ENCODE assay signal across 8 cellular contexts in genomic region chr19:52961981-52962380, GRCh38. TPM values are rescaled to one million over a fixed set of nuclear protein-coding genes. Genes with fewer than 3 reads are reported as not detected.
DNase-seq lines count a peak whose midpoint lies in the region; TF ChIP-seq lines count a peak whose summit lies in the region.

No MANE protein-coding gene starts in this region.

- TF ChIP-seq RAD21 in neural cell (conservative IDR thresholded peaks at IDR 0.05), result no peak

- H4K20me1 ChIP-seq in MM.1S (ENCODE audit: insufficient read depth, low read length) (no peaks in the 10 kb centered on the region), neural cell (ENCODE audit: insufficient read depth) (no peaks in the 10 kb centered on the region)

- H3K4me1 ChIP-seq in MM.1S (ENCODE audit: low read length), result no peaks in the 10 kb centered on the region
- peaks cover 17% of the 10 kb centered on the region for H3K4me1 ChIP-seq in effector memory CD4-positive, alpha-beta T cell (ENCODE audit: control insufficient read depth, insufficient read depth, low read length, poor library complexity, severe bottlenecking)

- H3K79me2 ChIP-seq in MM.1S (ENCODE audit: low read length) (no peaks in the 10 kb centered on the region), neural cell (replicated peaks; ENCODE audit: insufficient read depth, low read length) (no peaks in the 10 kb centered on the region)

- H3K36me3 ChIP-seq in MM.1S (replicated peaks; ENCODE audit: insufficient read depth, low read length) (no peaks in the 10 kb centered on the region), neural cell (ENCODE audit: insufficient read depth, low read length) (no peaks in the 10 kb centered on the region)
- peaks cover 30% of the 10 kb centered on the region for H3K36me3 ChIP-seq in effector memory CD4-positive, alpha-beta T cell (ENCODE audit: control insufficient read depth, insufficient read depth, low read length)

- H3K9me2 ChIP-seq in MM.1S (replicated peaks; ENCODE audit: insufficient read depth, low read length) (no peaks in the 10 kb centered on the region), neural cell (ENCODE audit: insufficient read depth, low read length) (no peaks in the 10 kb centered on the region)

- DNase-seq in CD1c-positive myeloid dendritic cell (ENCODE audit: extremely low spot score), result peak; percentile 1
- DNase-seq in MM.1S, result no peak
- no peak for DNase-seq in effector memory CD4-positive, alpha-beta T cell
- DNase-seq in NCI-H1694 treated with DMSO at 0.1 percent for 48 hours (lab: John Stamatoyannopoulos, UW), result no peak
- DNase-seq in GF-D8 (lab: John Stamatoyannopoulos, UW), result no peak
- DNase-seq in germinal center (ENCODE audit: low spot score), result no peak
- no peak for DNase-seq in stimulated activated CD4-positive, alpha-beta T cell treated with anti-CD3 and anti-CD28 coated beads, Interleukin-12 subunit alpha, Interleukin-12 subunit beta, amount 100 ng/mL, for 4 hours

- H3K9ac ChIP-seq in MM.1S (ENCODE audit: low read length), result no peak overlapping the region
- H3K9ac ChIP-seq in neural cell (ENCODE audit: low read length), result no peak overlapping the region

- H3K27ac ChIP-seq in MM.1S (ENCODE audit: low read length) (no peak overlapping the region), neural cell (ENCODE audit: low read length) (no peak overlapping the region)
- H3K27ac ChIP-seq in effector memory CD4-positive, alpha-beta T cell (ENCODE audit: insufficient read depth, low read length, poor library complexity, severe bottlenecking), result peak overlapping the region; percentile 65

- peak overlapping the region; percentile 43; the same call in 1 of the 2 replicates for H3K4me3 ChIP-seq in MM.1S (ENCODE audit: low read length)
- peak overlapping the region; percentile 91 for H3K4me3 ChIP-seq in effector memory CD4-positive, alpha-beta T cell (ENCODE audit: insufficient read depth, low read depth, low read length, poor library complexity, severe bottlenecking)
- peak overlapping the region; percentile 75 for H3K4me3 ChIP-seq in neural cell (ENCODE audit: low read length)

- H3F3A ChIP-seq in MM.1S (ENCODE audit: insufficient read depth, low read length) (no peaks in the 10 kb centered on the region), neural cell (ENCODE audit: insufficient read depth, low read length, poor library complexity, severe bottlenecking) (no peaks in the 10 kb centered on the region)

- H3K27me3 ChIP-seq in MM.1S (replicated peaks; ENCODE audit: insufficient read depth, low read length) (no peaks in the 10 kb centered on the region), neural cell (ENCODE audit: insufficient read depth, low read depth, low read length) (no peaks in the 10 kb centered on the region)
- H3K27me3 ChIP-seq in effector memory CD4-positive, alpha-beta T cell (replicated peaks; ENCODE audit: control insufficient read depth, insufficient read depth, low read length, poor library complexity, severe bottlenecking), result no peaks in the 10 kb centered on the region

- no peak for TF ChIP-seq CTCF in MM.1S (IDR thresholded peaks at IDR 0.05; ENCODE audit: low read length)
- TF ChIP-seq CTCF in neural cell (IDR thresholded peaks at IDR 0.05; ENCODE audit: poor library complexity, severe bottlenecking), result no peak

- TF ChIP-seq EP300 in neural cell (conservative IDR thresholded peaks at IDR 0.05; ENCODE audit: poor library complexity, severe bottlenecking), result no peak

- H3K9me3 ChIP-seq in MM.1S (replicated peaks; ENCODE audit: insufficient read depth, low read length), result no peaks in the 10 kb centered on the region
- H3K9me3 ChIP-seq in effector memory CD4-positive, alpha-beta T cell (ENCODE audit: control insufficient read depth, low read length), result peaks cover 33% of the 10 kb centered on the region
- no peaks in the 10 kb centered on the region for H3K9me3 ChIP-seq in neural cell (ENCODE audit: low read length)

- H2AFZ ChIP-seq in MM.1S (ENCODE audit: low read length), result no peak overlapping the region
- no peak overlapping the region for H2AFZ ChIP-seq in neural cell (ENCODE audit: low read depth, low read length)

- H3K4me2 ChIP-seq in MM.1S (ENCODE audit: low read depth, low read length), result peak overlapping the region; percentile 25; the same call in 1 of the 2 replicates
- H3K4me2 ChIP-seq in neural cell (ENCODE audit: low read length), result peak overlapping the region; percentile 85

TF ChIP-seq in neural cell, 6 proteins besides CTCF, POLR2A, EP300 and RAD21:
- TF ChIP-seq EZH2 (IDR thresholded peaks at IDR 0.05; ENCODE audit: borderline replicate concordance, insufficient read depth, low read length, poor library complexity, severe bottlenecking) (no peak), SMC3 (conservative IDR thresholded peaks at IDR 0.05; ENCODE audit: poor library complexity) (no peak), TAF1 (IDR thresholded peaks at IDR 0.05; ENCODE audit: low read depth) (no peak), POLR2AphosphoS5 (IDR thresholded peaks at IDR 0.05) (no peak), MXI1 (conservative IDR thresholded peaks at IDR 0.05; ENCODE audit: poor library complexity, severe bottlenecking) (no peak)
- TF ChIP-seq, protein P1, sequence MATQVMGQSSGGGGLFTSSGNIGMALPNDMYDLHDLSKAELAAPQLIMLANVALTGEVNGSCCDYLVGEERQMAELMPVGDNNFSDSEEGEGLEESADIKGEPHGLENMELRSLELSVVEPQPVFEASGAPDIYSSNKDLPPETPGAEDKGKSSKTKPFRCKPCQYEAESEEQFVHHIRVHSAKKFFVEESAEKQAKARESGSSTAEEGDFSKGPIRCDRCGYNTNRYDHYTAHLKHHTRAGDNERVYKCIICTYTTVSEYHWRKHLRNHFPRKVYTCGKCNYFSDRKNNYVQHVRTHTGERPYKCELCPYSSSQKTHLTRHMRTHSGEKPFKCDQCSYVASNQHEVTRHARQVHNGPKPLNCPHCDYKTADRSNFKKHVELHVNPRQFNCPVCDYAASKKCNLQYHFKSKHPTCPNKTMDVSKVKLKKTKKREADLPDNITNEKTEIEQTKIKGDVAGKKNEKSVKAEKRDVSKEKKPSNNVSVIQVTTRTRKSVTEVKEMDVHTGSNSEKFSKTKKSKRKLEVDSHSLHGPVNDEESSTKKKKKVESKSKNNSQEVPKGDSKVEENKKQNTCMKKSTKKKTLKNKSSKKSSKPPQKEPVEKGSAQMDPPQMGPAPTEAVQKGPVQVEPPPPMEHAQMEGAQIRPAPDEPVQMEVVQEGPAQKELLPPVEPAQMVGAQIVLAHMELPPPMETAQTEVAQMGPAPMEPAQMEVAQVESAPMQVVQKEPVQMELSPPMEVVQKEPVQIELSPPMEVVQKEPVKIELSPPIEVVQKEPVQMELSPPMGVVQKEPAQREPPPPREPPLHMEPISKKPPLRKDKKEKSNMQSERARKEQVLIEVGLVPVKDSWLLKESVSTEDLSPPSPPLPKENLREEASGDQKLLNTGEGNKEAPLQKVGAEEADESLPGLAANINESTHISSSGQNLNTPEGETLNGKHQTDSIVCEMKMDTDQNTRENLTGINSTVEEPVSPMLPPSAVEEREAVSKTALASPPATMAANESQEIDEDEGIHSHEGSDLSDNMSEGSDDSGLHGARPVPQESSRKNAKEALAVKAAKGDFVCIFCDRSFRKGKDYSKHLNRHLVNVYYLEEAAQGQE (IDR thresholded peaks at IDR 0.05; ENCODE audit: borderline replicate concordance), result no peak

RNA-seq across cellular contexts. Expression of gene ZNF816, which starts 0.7 kb away (rescaled TPM):
- polyA plus RNA-seq in neural cell, result 0.10 and 1.5 TPM in 2 replicates
- polyA minus RNA-seq in neural cell, result 3.2 and 4.6 TPM in 2 replicates

RNA-seq across cellular contexts. Expression of gene ZNF888, which starts 38.8 kb away (rescaled TPM):
- polyA plus RNA-seq in neural cell, result 0.26 and 0.34 TPM in 2 replicates
- 1.2 TPM in 2 replicates for polyA minus RNA-seq in neural cell

RNA-seq across cellular contexts. Expression of gene ERVV-1, which starts 51.7 kb away (rescaled TPM):
- polyA plus RNA-seq in neural cell, result not detected in 2 replicates
- not detected in 2 replicates for polyA minus RNA-seq in neural cell
